In the genomic region with DNA sequence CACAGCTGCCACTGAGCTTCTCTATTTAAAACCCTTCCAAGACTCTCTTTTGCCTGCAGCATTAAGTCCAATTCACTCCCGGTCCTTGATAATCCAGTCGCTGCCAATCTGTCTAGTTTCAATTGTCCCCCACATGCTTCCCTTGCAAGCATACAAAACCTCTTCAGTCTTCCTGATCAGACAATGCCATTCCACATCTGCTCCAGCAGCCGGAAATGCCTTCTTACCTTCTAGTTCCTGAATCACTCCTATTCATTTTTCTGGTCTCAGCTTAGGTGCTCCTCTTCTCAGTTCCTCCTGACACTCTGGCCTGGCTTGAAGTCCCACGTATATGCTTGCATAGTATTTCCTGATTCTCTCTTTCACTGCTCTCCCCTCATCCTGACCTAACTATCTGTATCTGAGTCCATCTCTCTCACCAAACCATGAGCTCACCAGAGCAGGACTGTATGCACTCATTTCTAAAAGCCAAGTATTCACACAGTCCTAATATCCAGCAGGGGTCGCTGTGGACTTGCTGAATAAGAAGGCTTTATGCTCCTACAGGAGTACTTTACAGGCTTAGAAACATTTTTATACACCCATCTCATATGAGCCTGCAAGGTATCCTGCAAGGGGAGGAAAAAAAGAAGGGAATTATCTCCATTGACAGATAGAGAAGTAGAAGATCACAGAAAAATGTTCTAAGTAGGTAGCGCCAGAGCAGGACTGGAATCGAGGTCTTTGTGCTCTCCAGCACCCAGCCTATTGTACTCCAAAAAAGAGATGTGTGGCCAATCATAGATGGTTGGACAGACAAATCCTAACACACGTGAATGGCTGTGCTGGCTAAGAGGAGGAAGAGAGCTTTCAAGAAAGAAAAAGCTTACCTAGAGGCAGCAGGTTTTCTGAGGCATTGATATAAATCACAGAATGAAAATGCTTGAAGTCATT, we compare ENCODE assay signal across 1 cellular context.
TF ChIP-seq lines count a peak whose summit lies in the region.

No MANE protein-coding gene starts in this region.

TF ChIP-seq in SK-N-SH treated with all-trans-retinoic acid at 6 μM for 48 hours, 23 proteins besides CTCF, POLR2A, EP300 and RAD21 (continued from another document):
- TF ChIP-seq, protein P1, sequence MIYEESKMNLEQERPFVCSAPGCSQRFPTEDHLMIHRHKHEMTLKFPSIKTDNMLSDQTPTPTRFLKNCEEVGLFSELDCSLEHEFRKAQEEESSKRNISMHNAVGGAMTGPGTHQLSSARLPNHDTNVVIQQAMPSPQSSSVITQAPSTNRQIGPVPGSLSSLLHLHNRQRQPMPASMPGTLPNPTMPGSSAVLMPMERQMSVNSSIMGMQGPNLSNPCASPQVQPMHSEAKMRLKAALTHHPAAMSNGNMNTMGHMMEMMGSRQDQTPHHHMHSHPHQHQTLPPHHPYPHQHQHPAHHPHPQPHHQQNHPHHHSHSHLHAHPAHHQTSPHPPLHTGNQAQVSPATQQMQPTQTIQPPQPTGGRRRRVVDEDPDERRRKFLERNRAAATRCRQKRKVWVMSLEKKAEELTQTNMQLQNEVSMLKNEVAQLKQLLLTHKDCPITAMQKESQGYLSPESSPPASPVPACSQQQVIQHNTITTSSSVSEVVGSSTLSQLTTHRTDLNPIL (CRISPR knock-in tag; IDR thresholded peaks at IDR 0.05; ENCODE audit: low read depth), result no peak
- TF ChIP-seq ZNF70 (CRISPR knock-in tag; IDR thresholded peaks at IDR 0.05) (no peak), SNAI2 (CRISPR knock-in tag; IDR thresholded peaks at IDR 0.05) (no peak), OSR1 (CRISPR knock-in tag; IDR thresholded peaks at IDR 0.05) (no peak), CSDC2 (CRISPR knock-in tag; IDR thresholded peaks at IDR 0.05) (no peak), PPARA (CRISPR knock-in tag; IDR thresholded peaks at IDR 0.05; ENCODE audit: borderline replicate concordance) (no peak)
